ENCODE assay signal across 18 cellular contexts in the genomic region with DNA sequence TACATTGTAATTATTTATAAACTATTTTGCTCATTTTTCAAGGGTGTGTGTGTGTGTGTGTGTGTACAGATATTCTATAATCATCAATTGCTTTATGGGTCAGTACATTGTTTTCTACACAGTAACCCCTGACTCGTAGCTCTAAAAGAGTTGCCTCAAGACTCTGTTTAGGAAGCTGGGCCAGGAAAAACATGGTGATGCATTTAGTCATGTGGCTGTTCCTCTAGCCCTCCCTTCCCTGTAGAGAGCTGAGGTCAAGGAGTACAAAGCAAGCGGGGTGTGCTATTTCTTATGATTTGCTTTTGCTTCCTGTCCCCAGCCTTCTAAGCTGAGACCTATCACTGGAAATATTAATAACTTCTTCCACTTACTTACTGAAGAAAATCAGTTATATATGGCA.
DNase-seq lines count a peak whose midpoint lies in the region; ATAC-seq, FAIRE-seq and TF ChIP-seq lines count a peak whose summit lies in the region.
"Had no signal": no experiment of that assay in that cellular context is flagged by ENCODE, and none has a peak within 500 bp of the region (broad histone marks: within the 10 kb centered on the region; RNA-seq: fewer than 3 reads in every experiment).

No MANE protein-coding gene starts in this region.

- no peak overlapping the region for H3K9ac ChIP-seq in MM.1S (ENCODE audit: low read length)
- H3K9ac ChIP-seq: GM23248 had no signal

- H3K4me2 ChIP-seq in MM.1S (ENCODE audit: low read depth, low read length), result no peak overlapping the region; the same call in 1 of the 2 replicates
- H3K4me2 ChIP-seq: A549 had no signal

- H3K36me3 ChIP-seq in MM.1S (replicated peaks; ENCODE audit: insufficient read depth, low read length), result no peaks in the 10 kb centered on the region
- H3K36me3 ChIP-seq: SJSA1 had no signal

- ATAC-seq in HG03432 (IDR thresholded peaks at IDR 0.05; ENCODE audit: unreplicated experiment) (no peak), GM19455 (IDR thresholded peaks at IDR 0.05; ENCODE audit: unreplicated experiment) (no peak), HG02678 (IDR thresholded peaks at IDR 0.05; ENCODE audit: unreplicated experiment) (no peak)
- ATAC-seq: A549 had no signal

- peak overlapping the region; percentile 83; the same call in 1 of the 2 replicates for H3K27ac ChIP-seq in MM.1S (ENCODE audit: low read length)
- H3K27ac ChIP-seq: A549, GM23248, SJSA1 had no signal

- no peaks in the 10 kb centered on the region for H3K27me3 ChIP-seq in MM.1S (replicated peaks; ENCODE audit: insufficient read depth, low read length)
- H3K27me3 ChIP-seq: SJSA1 had no signal

- DNase-seq in EH (ENCODE audit: low read depth) (peak; percentile 41), MM.1S (no peak), foreskin fibroblast (peak; percentile 14 to 57), NCI-H1048 (lab: John Stamatoyannopoulos, UW) (no peak)
- DNase-seq: AML-193; CD4-positive, CD25-positive, alpha-beta regulatory T cell; DMS79; GF-D8; GM23248; NCI-H1105; NCI-H1694 treated with DMSO at 0.1 percent for 48 hours; NCI-H69 had no signal

- no peaks in the 10 kb centered on the region for H3K9me2 ChIP-seq in MM.1S (replicated peaks; ENCODE audit: insufficient read depth, low read length)

- peaks cover 35% of the 10 kb centered on the region for H3K4me1 ChIP-seq in MM.1S (ENCODE audit: low read length)
- H3K4me1 ChIP-seq: A549, SJSA1 had no signal

- TF ChIP-seq CTCF in MM.1S (IDR thresholded peaks at IDR 0.05; ENCODE audit: low read length) (no peak), foreskin fibroblast (IDR thresholded peaks at IDR 0.05; ENCODE audit: low read depth, low read length) (no peak)

- no peaks in the 10 kb centered on the region for H4K20me1 ChIP-seq in MM.1S (ENCODE audit: insufficient read depth, low read length)

- no peak overlapping the region for H3K4me3 ChIP-seq in MM.1S (ENCODE audit: low read length)
- H3K4me3 ChIP-seq in foreskin fibroblast (ENCODE audit: low read depth in 1 of 2, low read length in 2 of 2), result no peak overlapping the region
- H3K4me3 ChIP-seq: A549, GM23248, SJSA1 had no signal

- H3K79me2 ChIP-seq in MM.1S (ENCODE audit: low read length), result no peaks in the 10 kb centered on the region

- FAIRE-seq in colon (lab: Jason Lieb, UNC), result peak; percentile 45
- FAIRE-seq: A549 had no signal

- peaks cover 14% of the 10 kb centered on the region; the same call in 1 of the 2 replicates for H3F3A ChIP-seq in MM.1S (ENCODE audit: insufficient read depth, low read length)

- H3K9me3 ChIP-seq in MM.1S (replicated peaks; ENCODE audit: insufficient read depth, low read length), result no peaks in the 10 kb centered on the region
- H3K9me3 ChIP-seq: A549, SJSA1 had no signal

- H2AFZ ChIP-seq in MM.1S (ENCODE audit: low read length), result no peak overlapping the region
- H2AFZ ChIP-seq: GM23248 had no signal

Comparison
In these comparisons a context has a peak if more than half of its experiments do, and no peak if none do; other contexts are left out.
1. DNase-seq: peak in EH (single experiment) and foreskin fibroblast (2 of 2); none in MM.1S (single experiment) and NCI-H1048 (single experiment).